Comparison of ENCODE assay signal across 8 cellular contexts in genomic region chr2:203018181-203018580, GRCh38. TPM values are rescaled to one million over a fixed set of nuclear protein-coding genes. Genes with fewer than 3 reads are reported as not detected.
DNase-seq lines count a peak whose midpoint lies in the region; ATAC-seq and TF ChIP-seq lines count a peak whose summit lies in the region.

No MANE protein-coding gene starts in this region.

- H3K9me3 ChIP-seq in heart left ventricle: no peaks in the 10 kb centered on the region
- H3K9me3 ChIP-seq in breast epithelium: no peaks in the 10 kb centered on the region
- H3K9me3 ChIP-seq in mesenchymal stem cell (ENCODE audit: control insufficient read depth, low read length): no peaks in the 10 kb centered on the region
- H3K9me3 ChIP-seq in uterus: no peaks in the 10 kb centered on the region

- ATAC-seq in heart left ventricle (no peak), Right ventricle myocardium superior (ENCODE audit: poor library complexity) (no peak), HG03342 (IDR thresholded peaks at IDR 0.05; ENCODE audit: unreplicated experiment) (no peak)

- TF ChIP-seq CTCF in heart left ventricle (IDR thresholded peaks at IDR 0.05): no peak
- TF ChIP-seq CTCF in breast epithelium (IDR thresholded peaks at IDR 0.05): no peak
- TF ChIP-seq CTCF in uterus (IDR thresholded peaks at IDR 0.05): no peak

- H3K18ac ChIP-seq in mesenchymal stem cell (ENCODE audit: low read depth in 1 of 2, low read length in 2 of 2): no peak overlapping the region

- intact Hi-C loops in heart left ventricle (cut with DNase I) (loop anchor here in 3 of 10 donors (10.0 kb wide), 3 partner anchors 103 to 643 kb away; partner anchors contain the start of genes BMPR2 (in 1 of the 3), CARF (in 1 of the 3), FAM117B (in 1 of the 3) and WDR12 (in 1 of the 3)), Right ventricle myocardium superior (cut with DNase I) (no loop called here), breast epithelium (cut with DNase I; ENCODE audit: low total_unique reads) (no loop called here), uterus (cut with DNase I; ENCODE audit: low total_unique reads) (no loop called here)

- no peaks in the 10 kb centered on the region for H3K36me3 ChIP-seq in heart left ventricle
- H3K36me3 ChIP-seq in breast epithelium: no peaks in the 10 kb centered on the region
- H3K36me3 ChIP-seq in mesenchymal stem cell (ENCODE audit: control insufficient read depth in 1 of 2, insufficient read depth in 2 of 2, low read depth in 1 of 2, low read length in 2 of 2): peaks cover 0 to 4% of the 10 kb centered on the region in 2 experiments
- H3K36me3 ChIP-seq in uterus: no peaks in the 10 kb centered on the region

- 2 to 14% (median 7%) methylated on average over 1 of the region's 1 CpG for WGBS in heart left ventricle, 4 donors
- 58% methylated on average over 1 of the region's 1 CpG for WGBS in mesenchymal stem cell

- no peak overlapping the region for H2BK15ac ChIP-seq in mesenchymal stem cell (ENCODE audit: low read depth, poor library complexity, severe bottlenecking)

- no peak overlapping the region for H2AFZ ChIP-seq in mesenchymal stem cell (ENCODE audit: low read depth, low read length)

- no peak overlapping the region for H2BK12ac ChIP-seq in mesenchymal stem cell (ENCODE audit: low read length in 2 of 2)

- H2BK120ac ChIP-seq in mesenchymal stem cell (ENCODE audit: low read depth, low read length): no peak overlapping the region

- H3K14ac ChIP-seq in mesenchymal stem cell (ENCODE audit: low read length in 2 of 2): no peak overlapping the region

- H2AK5ac ChIP-seq in mesenchymal stem cell (ENCODE audit: low read length, severe bottlenecking): no peak overlapping the region

- no peak for DNase-seq in heart left ventricle
- no peak for DNase-seq in Right ventricle myocardium superior
- no peak for DNase-seq in breast epithelium (ENCODE audit: low spot score in 2 of 2)
- DNase-seq in mesenchymal stem cell: peak; percentile 31
- no peak for DNase-seq in uterus
- DNase-seq in amniotic stem cell (lab: John Stamatoyannopoulos, UW): no peak
- no peak for DNase-seq in epidermal melanocyte (ENCODE audit: insufficient read length, low spot score)

- no peak for TF ChIP-seq POLR2A in heart left ventricle (IDR thresholded peaks at IDR 0.05)
- TF ChIP-seq POLR2A in breast epithelium (IDR thresholded peaks at IDR 0.05): no peak
- TF ChIP-seq POLR2A in uterus (IDR thresholded peaks at IDR 0.05): no peak

- H3K4me1 ChIP-seq in heart left ventricle (peaks cover 0 to 71% (median 46%) of the 10 kb centered on the region in 12 donors), breast epithelium (no peaks in the 10 kb centered on the region), mesenchymal stem cell (ENCODE audit: control insufficient read depth, insufficient read depth, low read depth, low read length) (peaks cover 5% of the 10 kb centered on the region), uterus (no peaks in the 10 kb centered on the region)

- peak overlapping the region; percentile 9 for H3K4me2 ChIP-seq in mesenchymal stem cell (ENCODE audit: low read length, poor library complexity, severe bottlenecking)

- H3K4me3 ChIP-seq in heart left ventricle: peak overlapping the region; percentile 10 to 94 (median 87)
- H3K4me3 ChIP-seq in breast epithelium: peak overlapping the region; percentile 17 to 92 (median 48)
- H3K4me3 ChIP-seq in mesenchymal stem cell (ENCODE audit: insufficient read depth in 1 of 2, low read depth in 1 of 2, low read length in 2 of 2): peak overlapping the region in 1 of 2 experiments; percentile 97
- peak overlapping the region in 1 of 2 donors; percentile 31 for H3K4me3 ChIP-seq in uterus

- no peaks in the 10 kb centered on the region for H3K79me1 ChIP-seq in mesenchymal stem cell (replicated peaks; ENCODE audit: low read length, poor library complexity, severe bottlenecking)

- no peak overlapping the region for H3K4ac ChIP-seq in mesenchymal stem cell (ENCODE audit: low read depth in 1 of 2, low read length in 2 of 2)

- H3K23ac ChIP-seq in mesenchymal stem cell (ENCODE audit: low read length in 2 of 2): no peak overlapping the region

- H3K27ac ChIP-seq in heart left ventricle (peak overlapping the region in 10 of 12 donors; percentile 4 to 99 (median 96)), breast epithelium (no peak overlapping the region), mesenchymal stem cell (ENCODE audit: low read length, poor library complexity, severe bottlenecking) (no peak overlapping the region), uterus (peak overlapping the region; percentile 54 to 99)

- H3K9ac ChIP-seq in mesenchymal stem cell (ENCODE audit: low read length): peak overlapping the region; percentile 96

- H4K91ac ChIP-seq in mesenchymal stem cell (ENCODE audit: low read length): no peak overlapping the region

- H2BK5ac ChIP-seq in mesenchymal stem cell (ENCODE audit: low read depth, low read length, poor library complexity, severe bottlenecking): no peak overlapping the region

- H3K27me3 ChIP-seq in heart left ventricle (no peaks in the 10 kb centered on the region), breast epithelium (no peaks in the 10 kb centered on the region), mesenchymal stem cell (ENCODE audit: control insufficient read depth in 1 of 2, insufficient read depth in 1 of 2, low read length in 2 of 2) (no peaks in the 10 kb centered on the region), uterus (no peaks in the 10 kb centered on the region)

- H4K8ac ChIP-seq in mesenchymal stem cell (ENCODE audit: low read length): no peak overlapping the region

RNA-seq across cellular contexts. Expression of gene NBEAL1, which starts 3.5 kb away (rescaled TPM):
- total RNA-seq in heart left ventricle: 10 to 100 TPM; 14.7 to 26.9 (median 18.9) TPM
- polyA plus RNA-seq in heart left ventricle: 1 to 10 TPM; 3.1 to 3.5 TPM
- total RNA-seq in Right ventricle myocardium superior: 16.2 TPM
- 10 to 100 TPM; 34.7 to 84.3 (median 64.9) TPM for total RNA-seq in breast epithelium
- polyA plus RNA-seq in mesenchymal stem cell (2013, experiment 1 of 2): 13.0 TPM
- polyA plus RNA-seq in mesenchymal stem cell (2013, experiment 2 of 2): 13.4 TPM
- 100 to 1,000 TPM in 1 of 4 donors, 10 to 100 TPM in 3; 23.1 to 106 (median 41.8) TPM for total RNA-seq in uterus

Comparison
In these comparisons a context has a peak if more than half of its experiments do, and no peak if none do; other contexts are left out.
1. H3K27ac ChIP-seq: peak in heart left ventricle (10 of 12) and uterus (2 of 2); none in breast epithelium (0 of 2) and mesenchymal stem cell (single experiment).